ENCODE assay signal across 8 cellular contexts in genomic region chr1:121275435-121275834, GRCh38.
DNase-seq lines count a peak whose midpoint lies in the region; TF ChIP-seq lines count a peak whose summit lies in the region.
"Not testable (repeated sequence)": the region's sequence is repeated elsewhere in the genome, so short reads cannot be mapped to it uniquely, and the experiment has no call there.

No MANE protein-coding gene starts in this region.

- H3K4me3 ChIP-seq in AG10803 (ENCODE audit: low read length); Karpas-422 (ENCODE audit: low read length); choroid plexus epithelial cell (ENCODE audit: low read depth, low read length); fibroblast of mammary gland (ENCODE audit: control insufficient read depth, low read depth, low read length): not testable (repeated sequence)

- not testable (repeated sequence) for H4K20me1 ChIP-seq in Karpas-422 (ENCODE audit: insufficient read depth, low read depth, low read length)

- not testable (repeated sequence) for H3K79me2 ChIP-seq in Karpas-422 (ENCODE audit: low read length)

- not testable (repeated sequence) for H2AFZ ChIP-seq in Karpas-422 (ENCODE audit: low read length)

- not testable (repeated sequence) for H3K4me1 ChIP-seq in Karpas-422 (ENCODE audit: low read length)

- not testable (repeated sequence) for TF ChIP-seq CTCF in AG10803 (conservative IDR thresholded peaks at IDR 0.05; ENCODE audit: low read length); choroid plexus epithelial cell (conservative IDR thresholded peaks at IDR 0.05; ENCODE audit: low read depth, low read length); fibroblast of mammary gland (conservative IDR thresholded peaks at IDR 0.05; ENCODE audit: control insufficient read depth, insufficient read depth, low read depth, low read length)

- H3K27me3 ChIP-seq in Karpas-422 (ENCODE audit: low read length) = not testable (repeated sequence)

- H3K9ac ChIP-seq in Karpas-422 (ENCODE audit: low read length) = not testable (repeated sequence)

- not testable (repeated sequence) for H3K4me2 ChIP-seq in Karpas-422 (ENCODE audit: low read depth, low read length, poor library complexity, severe bottlenecking)

- not testable (repeated sequence) for H3K36me3 ChIP-seq in Karpas-422 (ENCODE audit: insufficient read depth, low read length)

- DNase-seq in AG10803 (ENCODE audit: low read depth) (peak; percentile 1), Karpas-422 (peak; percentile 38), SK-MEL-5 (ENCODE audit: low read depth, low spot score) (peak; percentile 16), choroid plexus epithelial cell (ENCODE audit: low read depth) (peak; percentile 1), fibroblast of mammary gland (ENCODE audit: low read depth) (peak; percentile 28), glomerular visceral epithelial cell (ENCODE audit: extremely low spot score) (peak; percentile 1), myocyte (ENCODE audit: low read depth) (peak; percentile 5), superior temporal gyrus (ENCODE audit: extremely low spot score) (peak; percentile 11)

- not testable (repeated sequence) for H3K27ac ChIP-seq in Karpas-422 (ENCODE audit: low read length)

- in situ Hi-C loops in SK-MEL-5 (cut with HindIII; ENCODE audit: low pct_unique_long_range_greater_than_20kb, low sequenced_read_pairs) = not testable (repeated sequence)

- H3K9me3 ChIP-seq in Karpas-422 (ENCODE audit: low read length) = not testable (repeated sequence)

- H3K9me2 ChIP-seq in Karpas-422 (replicated peaks; ENCODE audit: insufficient read depth, low read length) = not testable (repeated sequence)
